Comparison of ENCODE assay signal across 9 cellular contexts in genomic region chr19:5690955-5691204, GRCh38. TPM values are rescaled to one million over a fixed set of nuclear protein-coding genes. Genes with fewer than 3 reads are reported as not detected.
DNase-seq lines count a peak whose midpoint lies in the region; ATAC-seq and TF ChIP-seq lines count a peak whose summit lies in the region.
"Had no signal": no experiment of that assay in that cellular context is flagged by ENCODE, and none has a peak within 500 bp of the region (broad histone marks: within the 10 kb centered on the region; RNA-seq: fewer than 3 reads in every experiment).

No MANE protein-coding gene starts in this region.

- peak overlapping the region; percentile 86 for H4K91ac ChIP-seq in trophoblast cell (ENCODE audit: low read depth, low read length)

- H3K36me3 ChIP-seq in Panc1 (ENCODE audit: control insufficient read depth, insufficient read depth, low read length) (peaks cover 7% of the 10 kb centered on the region; the same call in 1 of the 2 replicates), trophoblast cell (ENCODE audit: control insufficient read depth in 1 of 2, insufficient read depth in 2 of 2, low read length in 2 of 2) (peaks cover 46 to 48% of the 10 kb centered on the region in 2 experiments)

- peak overlapping the region; percentile 9 for H2AK5ac ChIP-seq in trophoblast cell (ENCODE audit: low read length)

- WGBS in trophoblast cell (ENCODE audit: extremely low coverage, insufficient coverage, insufficient read length): no CpG with 5 or more reads among the region's 15 CpGs

- H3K4me1 ChIP-seq in Panc1 (ENCODE audit: control insufficient read depth, insufficient read depth, low read length) (peaks cover 12% of the 10 kb centered on the region), trophoblast cell (ENCODE audit: control insufficient read depth in 1 of 2, insufficient read depth in 2 of 2, low read length in 2 of 2) (peaks cover 11 to 16% of the 10 kb centered on the region in 2 experiments)

- H2BK5ac ChIP-seq in trophoblast cell (ENCODE audit: low read depth, low read length, poor library complexity): no peak overlapping the region

- POLR2A ChIA-PET in Panc1 (lab: Charles Lee): interaction anchor here (0.6 kb wide), 1 partner anchor 32 kb away, joined by 3 read pairs; no protein-coding TSS in a partner anchor

- H2BK120ac ChIP-seq in trophoblast cell (ENCODE audit: insufficient read depth, low read length, poor library complexity): no peak overlapping the region

- BruUV-seq in Panc1 (replicated peaks; lab: Mats Ljungman, UMichigan): TSS peak; percentile 97

- H3K14ac ChIP-seq in trophoblast cell (ENCODE audit: low read length): peak overlapping the region; percentile 99

- no peak overlapping the region for H2BK12ac ChIP-seq in trophoblast cell (ENCODE audit: low read length)

- no peak overlapping the region for H3K23ac ChIP-seq in trophoblast cell (ENCODE audit: low read length)

- peak overlapping the region; percentile 82 to 89 for H3K4me3 ChIP-seq in Panc1 (ENCODE audit: low read depth in 2 of 2, low read length in 2 of 2)
- peak overlapping the region; percentile 99 for H3K4me3 ChIP-seq in epithelial cell of proximal tubule (ENCODE audit: low read depth, low read length)
- peak overlapping the region; percentile 92 for H3K4me3 ChIP-seq in trophoblast cell (ENCODE audit: low read depth, low read length)

- H4K12ac ChIP-seq in trophoblast cell (ENCODE audit: low read depth, low read length): peak overlapping the region; percentile 3

- CTCF ChIA-PET in Panc1 (lab: Charles Lee): interaction anchor here (0.7 kb wide), 1 partner anchor 103 kb away, joined by 5 read pairs; no protein-coding TSS in a partner anchor

- TF ChIP-seq CTCF in Panc1 (IDR thresholded peaks at IDR 0.05) (no peak), epithelial cell of proximal tubule (conservative IDR thresholded peaks at IDR 0.05; ENCODE audit: low read depth, low read length) (no peak)

- DNase-seq in ELF-1 (ENCODE audit: low read depth, low spot score): peak; percentile 42
- DNase-seq in Panc1 (ENCODE audit: low read depth, low spot score): no peak
- DNase-seq in epithelial cell of proximal tubule (ENCODE audit: low read depth): no peak
- DNase-seq in trophoblast cell: peak in 1 of 2 donors; percentile 47
- no peak for DNase-seq in SHP77 (lab: John Stamatoyannopoulos, UW)
- no peak for DNase-seq in GOT3 (lab: John Stamatoyannopoulos, UW)
- no peak for DNase-seq in stimulated activated CD4-positive, alpha-beta T cell treated with anti-CD3 and anti-CD28 coated beads, Interleukin-15, amount 100 ng/mL, for 24 hours

- no peaks in the 10 kb centered on the region for H3K9me3 ChIP-seq in Panc1 (ENCODE audit: control insufficient read depth, insufficient read depth, low read depth, low read length)
- H3K9me3 ChIP-seq in trophoblast cell (ENCODE audit: insufficient read depth, low read depth, low read length): no peaks in the 10 kb centered on the region

- intact Hi-C loops in Panc1 (cut with micrococcal nuclease; ENCODE audit: unreplicated experiment): loop anchor here (10.0 kb wide), 1 partner anchor 104 kb away; the partner anchor contains the start of gene DUS3L

- peak overlapping the region; percentile 90 for H3K27ac ChIP-seq in Panc1 (ENCODE audit: low read length)
- no peak overlapping the region for H3K27ac ChIP-seq in trophoblast cell (ENCODE audit: low read depth, low read length)

- ATAC-seq in Panc1 (no peak), GM18907 (IDR thresholded peaks at IDR 0.05; ENCODE audit: unreplicated experiment) (no peak)

- peaks cover 9% of the 10 kb centered on the region for H3K79me1 ChIP-seq in trophoblast cell (ENCODE audit: low read length)

- no peak overlapping the region for H4K8ac ChIP-seq in trophoblast cell (ENCODE audit: low read depth, low read length)

- H3K9ac ChIP-seq in trophoblast cell (ENCODE audit: low read length): peak overlapping the region; percentile 98

- H3K27me3 ChIP-seq in Panc1 (ENCODE audit: control insufficient read depth, insufficient read depth, low read length): no peaks in the 10 kb centered on the region
- no peaks in the 10 kb centered on the region for H3K27me3 ChIP-seq in trophoblast cell (ENCODE audit: insufficient read depth, low read length)

- peak overlapping the region; percentile 4 for H3K18ac ChIP-seq in trophoblast cell (ENCODE audit: low read length)

- in situ Hi-C loops in Panc1 (cut with HindIII; ENCODE audit: low pct_unique_long_range_greater_than_20kb, low sequenced_read_pairs): no loop called here

- no peak overlapping the region for H2AFZ ChIP-seq in trophoblast cell (ENCODE audit: insufficient read depth, low read length, poor library complexity)

- H3K79me2 ChIP-seq in trophoblast cell (ENCODE audit: control insufficient read depth, insufficient read depth, low read length, poor library complexity): peaks cover 31% of the 10 kb centered on the region

- H3K4ac ChIP-seq in trophoblast cell (ENCODE audit: low read depth, low read length): peak overlapping the region; percentile 99

- peak overlapping the region; percentile 59 for H3K4me2 ChIP-seq in trophoblast cell (ENCODE audit: low read length)

RNA-seq across cellular contexts. Expression of gene RPL36, which starts 0.8 kb away (rescaled TPM):
- total RNA-seq in Panc1 (2021; ENCODE audit: unreplicated experiment): 465 TPM
- polyA plus RNA-seq in Panc1 (2012; ENCODE audit: insufficient read length): 1,138 TPM
- 808 and 1,224 TPM in 2 replicates for total RNA-seq in epithelial cell of proximal tubule
- 1,527 and 1,530 TPM in 2 replicates for polyA plus RNA-seq in trophoblast cell (2013)

RNA-seq across cellular contexts. Expression of gene HSD11B1L, which starts 10.1 kb away (rescaled TPM):
- total RNA-seq in Panc1 (2021; ENCODE audit: unreplicated experiment): 6.0 TPM
- polyA plus RNA-seq in Panc1 (2012; ENCODE audit: insufficient read length): 15.9 TPM
- total RNA-seq in epithelial cell of proximal tubule: 4.3 and 13.5 TPM in 2 replicates
- polyA plus RNA-seq in trophoblast cell (2013): 8.4 and 8.7 TPM in 2 replicates

RNA-seq across cellular contexts. Expression of gene MICOS13, which starts 10.6 kb away (rescaled TPM):
- total RNA-seq in Panc1 (2021; ENCODE audit: unreplicated experiment) (93.5 TPM), epithelial cell of proximal tubule (61.2 and 67.6 TPM in 2 replicates)
- polyA plus RNA-seq in Panc1 (2012; ENCODE audit: insufficient read length): 148 TPM
- polyA plus RNA-seq in trophoblast cell (2013): 31.3 and 32.4 TPM in 2 replicates

RNA-seq across cellular contexts. Expression of gene LONP1, which starts 29.1 kb away (rescaled TPM):
- total RNA-seq in Panc1 (2021; ENCODE audit: unreplicated experiment) (93.0 TPM), epithelial cell of proximal tubule (115 and 134 TPM in 2 replicates)
- polyA plus RNA-seq in Panc1 (2012; ENCODE audit: insufficient read length): 250 TPM
- polyA plus RNA-seq in trophoblast cell (2013): 37.6 and 38.8 TPM in 2 replicates

RNA-seq across cellular contexts. Expression of gene CATSPERD, which starts 29.6 kb away (rescaled TPM):
- total RNA-seq in Panc1 (2021; ENCODE audit: unreplicated experiment) (0.08 TPM), epithelial cell of proximal tubule (0.65 TPM in 1 of 2 replicates, not detected in the other)
- polyA plus RNA-seq in Panc1 (2012; ENCODE audit: insufficient read length): not detected
- polyA plus RNA-seq in trophoblast cell (2013): 0.11 and 0.19 TPM in 2 replicates
- total RNA-seq: myocyte had no signal
